In genomic region chr16:16010194-16010593, GRCh38 we compare ENCODE assay signal across 1 cellular context.
TF ChIP-seq lines count a peak whose summit lies in the region.

No MANE protein-coding gene starts in this region.

TF ChIP-seq in WTC11, 78 proteins besides CTCF, POLR2A, EP300 and RAD21 (continued from another document):
- TF ChIP-seq ERG (CRISPR knock-in tag; IDR thresholded peaks at IDR 0.05) (no peak), PRDM15 (CRISPR knock-in tag; IDR thresholded peaks at IDR 0.05) (no peak), ATF1 (CRISPR knock-in tag; IDR thresholded peaks at IDR 0.05) (no peak), TP53 (CRISPR knock-in tag; IDR thresholded peaks at IDR 0.05) (no peak), NR2C2 (CRISPR knock-in tag; IDR thresholded peaks at IDR 0.05) (no peak), FOXP4 (CRISPR knock-in tag; IDR thresholded peaks at IDR 0.05) (no peak), FOXK1 (CRISPR knock-in tag; IDR thresholded peaks at IDR 0.05) (no peak), ZBTB43 (CRISPR knock-in tag; IDR thresholded peaks at IDR 0.05) (no peak), ZNF138 (CRISPR knock-in tag; conservative IDR thresholded peaks at IDR 0.05) (no peak), ZNF219 (CRISPR knock-in tag; IDR thresholded peaks at IDR 0.05; ENCODE audit: borderline replicate concordance) (no peak)
